1 cellular context compared by ENCODE assay signal in genomic region chr3:23763040-23763477, GRCh38.
TF ChIP-seq lines count a peak whose summit lies in the region.

No MANE protein-coding gene starts in this region.

TF ChIP-seq in WTC11, 78 proteins besides CTCF, POLR2A, EP300 and RAD21 (continued from another document):
- no peak for TF ChIP-seq ETV6 (CRISPR knock-in tag; IDR thresholded peaks at IDR 0.05)
- TF ChIP-seq OVOL2 (CRISPR knock-in tag; IDR thresholded peaks at IDR 0.05; ENCODE audit: borderline replicate concordance), result no peak
- no peak for TF ChIP-seq ATF2 (CRISPR knock-in tag; IDR thresholded peaks at IDR 0.05; ENCODE audit: borderline replicate concordance, low read depth)
